Comparison of ENCODE assay signal across 21 cellular contexts in the genomic region with DNA sequence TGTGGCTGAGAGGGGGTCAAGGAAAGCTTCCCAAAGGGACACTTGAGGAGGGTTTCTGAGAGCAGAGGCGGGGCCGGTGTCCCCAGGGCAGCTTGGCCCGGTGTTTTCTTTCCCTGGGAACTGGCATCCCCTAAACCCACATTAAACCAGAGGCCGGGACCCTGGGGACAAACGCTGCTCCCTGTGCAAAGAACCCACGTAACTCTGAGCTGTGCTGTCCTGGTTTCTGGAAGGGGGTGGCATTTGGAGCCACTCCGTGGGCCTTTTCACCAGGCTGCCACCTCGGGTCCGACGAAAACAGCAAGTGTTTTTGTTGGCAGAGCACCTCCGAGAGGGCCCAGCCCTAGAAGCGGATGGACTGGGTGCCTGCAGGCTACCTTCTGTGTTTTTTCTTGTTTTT.
A peak's percentile ranks its signal among the peaks of the same experiment; 100 is the strongest.
DNase-seq lines count a peak whose midpoint lies in the region; ATAC-seq and TF ChIP-seq lines count a peak whose summit lies in the region.
"Had no signal": no experiment of that assay in that cellular context is flagged by ENCODE, and none has a peak within 500 bp of the region (broad histone marks: within the 10 kb centered on the region; RNA-seq: fewer than 3 reads in every experiment).

No MANE protein-coding gene starts in this region.

- H3K27me3 ChIP-seq in thoracic aorta (replicated peaks; ENCODE audit: insufficient read depth) (no peaks in the 10 kb centered on the region), hepatocyte (peaks cover 7% of the 10 kb centered on the region)
- H3K27me3 ChIP-seq in CD4-positive, alpha-beta memory T cell (ENCODE audit: insufficient read depth, low read length), result no peaks in the 10 kb centered on the region

- no peak overlapping the region for H3K4me3 ChIP-seq in coronary artery
- H3K4me3 ChIP-seq in thoracic aorta, result no peak overlapping the region
- H3K4me3 ChIP-seq in hepatocyte, result no peak overlapping the region
- no peak overlapping the region for H3K4me3 ChIP-seq in CD4-positive, alpha-beta memory T cell (ENCODE audit: low read length in 2 of 2)
- H3K4me3 ChIP-seq: A549, GM12878, K562 had no signal

- H3K36me3 ChIP-seq in thoracic aorta, result no peaks in the 10 kb centered on the region
- H3K36me3 ChIP-seq in hepatocyte (replicated peaks; ENCODE audit: insufficient read depth, low read depth), result no peaks in the 10 kb centered on the region
- no peaks in the 10 kb centered on the region for H3K36me3 ChIP-seq in CD4-positive, alpha-beta memory T cell (ENCODE audit: insufficient read depth, low read length)

- H3K4me3 Mint-ChIP-seq in CD4-positive, alpha-beta memory T cell, result no peak overlapping the region
- H3K4me3 Mint-ChIP-seq: CD8-positive, alpha-beta memory T cell; HFFc6 had no signal

- H3K4me1 Mint-ChIP-seq in CD4-positive, alpha-beta memory T cell, result no peaks in the 10 kb centered on the region
- H3K4me1 Mint-ChIP-seq: CD8-positive, alpha-beta memory T cell had no signal

- TF ChIP-seq CTCF in coronary artery (IDR thresholded peaks at IDR 0.05) (no peak), thoracic aorta (IDR thresholded peaks at IDR 0.05) (no peak), hepatocyte (IDR thresholded peaks at IDR 0.05; ENCODE audit: poor library complexity) (no peak)

- POLR2A ChIA-PET in CD4-positive, alpha-beta memory T cell (lab: Charles Lee; ENCODE audit: partially characterized antibody), result no interaction called here

- H3K9me2 ChIP-seq in hepatocyte (replicated peaks; ENCODE audit: insufficient read depth), result no peaks in the 10 kb centered on the region

- intact Hi-C loops in left ventricle myocardium superior (cut with micrococcal nuclease) (no loop called here), Right ventricle myocardium inferior (cut with DNase I) (no loop called here)
- intact Hi-C loops in CD4-positive, alpha-beta memory T cell (cut with micrococcal nuclease), result no loop called here

- DNase-seq in left ventricle myocardium superior (peak; percentile 6), Right ventricle myocardium inferior (ENCODE audit: missing footprints) (no peak), coronary artery (ENCODE audit: low spot score) (no peak), thoracic aorta (ENCODE audit: low spot score) (no peak), hepatocyte (ENCODE audit: low spot score) (no peak), NCI-H1436 (lab: John Stamatoyannopoulos, UW) (no peak)
- no peak for DNase-seq in CD4-positive, alpha-beta memory T cell
- DNase-seq: AML-193; CD8-positive, alpha-beta memory T cell; COR-L47; DMS 273 treated with DMSO at 0.1 percent for 48 hours; DMS53; DND-41; EL; GOT3; HFFc6 had no signal

- no peak overlapping the region for H2AFZ ChIP-seq in hepatocyte

- no peaks in the 10 kb centered on the region for H3K79me2 ChIP-seq in hepatocyte

- no peaks in the 10 kb centered on the region for H3K9me3 ChIP-seq in thoracic aorta
- no peaks in the 10 kb centered on the region for H3K9me3 ChIP-seq in hepatocyte (ENCODE audit: low read depth)
- no peaks in the 10 kb centered on the region for H3K9me3 ChIP-seq in CD4-positive, alpha-beta memory T cell (ENCODE audit: control insufficient read depth in 1 of 2, low read length in 2 of 2)
- H3K9me3 ChIP-seq: A549 had no signal

- ATAC-seq in left ventricle myocardium superior, result no peak
- ATAC-seq in Right ventricle myocardium inferior, result no peak
- no peak for ATAC-seq in thoracic aorta (ENCODE audit: insufficient number of reproducible peaks, low FRiP score, low read depth)
- ATAC-seq: A549, GM12878, HCT116, K562 had no signal

- no peak overlapping the region for H3K27ac Mint-ChIP-seq in CD4-positive, alpha-beta memory T cell
- H3K27ac Mint-ChIP-seq: CD8-positive, alpha-beta memory T cell; HFFc6 had no signal

- whole genome bisulfite sequencing in hepatocyte (ENCODE audit: low lambda C conversion rate, missing lambda C conversion rate), result 88% methylated on average over 12 of the region's 12 CpGs

- CTCF ChIA-PET in CD4-positive, alpha-beta memory T cell (lab: Charles Lee; ENCODE audit: partially characterized antibody), result no interaction called here

- H3K4me1 ChIP-seq in thoracic aorta (ENCODE audit: control insufficient read depth in 1 of 2, low read depth in 2 of 2), result peaks cover 32 to 57% of the 10 kb centered on the region in 2 donors
- H3K4me1 ChIP-seq in hepatocyte (ENCODE audit: insufficient read depth), result peaks cover 5% of the 10 kb centered on the region
- H3K4me1 ChIP-seq in CD4-positive, alpha-beta memory T cell (ENCODE audit: insufficient read depth, low read length), result no peaks in the 10 kb centered on the region
- H3K4me1 ChIP-seq: A549 had no signal

- H4K20me1 ChIP-seq in hepatocyte (ENCODE audit: insufficient read depth, poor library complexity, severe bottlenecking), result no peaks in the 10 kb centered on the region

- H3K27ac ChIP-seq in coronary artery (peak overlapping the region; percentile 59 to 90), thoracic aorta (peak overlapping the region; percentile 80 to 96), hepatocyte (no peak overlapping the region)
- no peak overlapping the region for H3K27ac ChIP-seq in CD4-positive, alpha-beta memory T cell (ENCODE audit: low read depth, low read length)
- H3K27ac ChIP-seq: 22Rv1, A549 had no signal

- H3K36me3 Mint-ChIP-seq in CD4-positive, alpha-beta memory T cell, result no peaks in the 10 kb centered on the region
- H3K36me3 Mint-ChIP-seq: CD8-positive, alpha-beta memory T cell had no signal

- no peak overlapping the region for H3K4me2 ChIP-seq in hepatocyte
- H3K4me2 ChIP-seq: A549 had no signal

- no peaks in the 10 kb centered on the region for H3K9me3 Mint-ChIP-seq in CD4-positive, alpha-beta memory T cell
- H3K9me3 Mint-ChIP-seq: CD8-positive, alpha-beta memory T cell; HFFc6 had no signal

- peaks cover 7 to 9% of the 10 kb centered on the region in 2 donors for H3K27me3 Mint-ChIP-seq in CD4-positive, alpha-beta memory T cell

Comparison
In these comparisons a context has a peak if more than half of its experiments do, and no peak if none do; other contexts are left out.
1. H3K27ac ChIP-seq: peak in coronary artery (2 of 2) and thoracic aorta (2 of 2); none in hepatocyte (single experiment) and CD4-positive, alpha-beta memory T cell (single experiment).